Comparison of ENCODE assay signal across 8 cellular contexts in the genomic region with DNA sequence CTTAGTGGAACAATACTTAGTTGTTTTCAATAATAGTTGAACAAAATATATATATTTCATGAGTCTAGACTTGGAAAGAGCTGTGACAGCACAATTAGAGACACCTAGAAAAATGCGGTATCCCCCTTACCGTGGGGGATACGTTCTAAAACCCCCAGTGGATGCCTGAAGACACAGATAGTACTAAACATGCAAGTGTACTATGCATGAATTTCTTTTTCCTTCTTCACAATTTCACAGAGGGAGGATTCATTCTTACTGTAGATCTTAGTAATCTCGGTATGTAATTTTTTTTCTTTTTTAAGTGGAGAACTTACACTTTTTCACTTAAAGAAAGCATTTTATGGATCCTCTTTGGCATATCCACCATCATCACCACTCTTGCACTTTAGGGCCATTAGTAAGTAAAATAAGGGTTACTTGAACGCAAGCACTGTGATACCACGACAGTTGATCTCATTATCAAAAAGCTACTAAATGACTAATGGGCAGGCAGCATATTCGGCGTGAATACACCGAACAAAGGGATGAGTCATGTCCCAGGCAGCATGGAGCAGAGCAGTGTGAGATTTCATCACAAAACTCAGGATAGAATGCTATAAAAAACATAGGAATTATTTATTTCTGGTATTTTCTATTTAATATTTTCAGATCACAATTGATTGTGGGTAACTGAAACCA.
A peak's percentile ranks its signal among the peaks of the same experiment; 100 is the strongest.
DNase-seq lines count a peak whose midpoint lies in the region; ATAC-seq and TF ChIP-seq lines count a peak whose summit lies in the region.

No MANE protein-coding gene starts in this region.

- H3K27ac ChIP-seq in adrenal gland = no peak overlapping the region

- H3K4me3 ChIP-seq in adrenal gland = peak overlapping the region in 1 of 4 donors; percentile 32

- H3K27me3 ChIP-seq in adrenal gland = no peaks in the 10 kb centered on the region

- TF ChIP-seq POLR2A in adrenal gland (IDR thresholded peaks at IDR 0.05) = no peak

- peak; percentile 65 for ATAC-seq in HG03520 (IDR thresholded peaks at IDR 0.05; ENCODE audit: unreplicated experiment)
- ATAC-seq in HG03097 (IDR thresholded peaks at IDR 0.05; ENCODE audit: low FRiP score, unreplicated experiment) = no peak
- ATAC-seq in HG03095 (IDR thresholded peaks at IDR 0.05; ENCODE audit: unreplicated experiment) = no peak

- peaks cover 0 to 4% of the 10 kb centered on the region in 2 donors for H3K4me1 ChIP-seq in adrenal gland (replicated peaks in 1 of 2)

- no peak for TF ChIP-seq CTCF in adrenal gland (IDR thresholded peaks at IDR 0.05)

- peaks cover 0 to 8% (median 0%) of the 10 kb centered on the region in 3 donors for H3K9me3 ChIP-seq in adrenal gland (replicated peaks in 1 of 3)

- 44 to 50% (median 47%) methylated on average over 9 of the region's 9 CpGs for WGBS in adrenal gland, 4 donors

- H3K36me3 ChIP-seq in adrenal gland (replicated peaks in 1 of 2) = no peaks in the 10 kb centered on the region

- intact Hi-C loops in adrenal gland (cut with DNase I) = no loop called here

- DNase-seq in Daoy (ENCODE audit: low read depth) (peak; percentile 90), adrenal gland (peak; percentile 26 to 75 (median 65)), iPS-NIHi7 (ENCODE audit: extremely low spot score) (peak; percentile 30), NCI-H1048 (lab: John Stamatoyannopoulos, UW) (no peak), SIG-M5 (lab: John Stamatoyannopoulos, UW) (no peak)

Comparison
In these comparisons a context has a peak if more than half of its experiments do, and no peak if none do; other contexts are left out.
1. DNase-seq: peak in Daoy (single experiment), adrenal gland (7 of 7) and iPS-NIHi7 (single experiment); none in NCI-H1048 (single experiment) and SIG-M5 (single experiment).